17 cellular contexts compared by ENCODE assay signal in the genomic region with DNA sequence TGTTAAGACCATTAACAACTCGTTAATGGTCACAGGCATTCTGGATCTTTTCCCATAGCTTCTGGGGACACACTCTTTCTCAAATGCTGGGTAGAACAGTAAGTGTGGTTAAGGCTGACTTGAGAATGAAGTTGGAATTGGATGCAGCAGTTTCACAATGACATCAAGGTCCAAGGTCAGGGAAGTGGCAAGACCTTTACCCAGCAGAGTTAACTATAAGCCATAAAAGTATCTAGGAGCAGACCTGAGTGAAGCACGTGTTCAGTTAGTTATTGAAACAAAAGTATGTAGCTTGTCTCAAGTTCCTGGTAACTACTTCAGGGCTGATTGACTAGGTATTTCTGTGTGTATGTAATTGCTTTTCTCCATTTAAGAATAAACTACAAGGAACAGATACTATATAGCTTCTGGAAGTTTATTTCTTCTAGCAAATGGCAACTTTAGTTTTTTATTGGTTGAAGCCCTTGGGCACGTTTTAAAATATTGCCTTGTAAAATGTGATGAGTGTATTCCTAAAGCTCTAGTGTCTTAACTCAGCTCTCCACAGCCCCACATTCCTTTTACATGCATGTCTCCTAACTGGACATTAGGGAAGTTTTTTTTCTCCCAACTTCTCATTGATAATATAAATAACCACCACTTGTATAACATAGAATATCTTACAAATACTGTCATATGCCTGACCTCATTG.
DNase-seq lines count a peak whose midpoint lies in the region; ATAC-seq and TF ChIP-seq lines count a peak whose summit lies in the region.
"Had no signal": no experiment of that assay in that cellular context is flagged by ENCODE, and none has a peak within 500 bp of the region (broad histone marks: within the 10 kb centered on the region; RNA-seq: fewer than 3 reads in every experiment).

No MANE protein-coding gene starts in this region.

- peak overlapping the region; percentile 56 for H4K91ac ChIP-seq in mesenchymal stem cell (ENCODE audit: low read length)

- H3K23ac ChIP-seq in mesenchymal stem cell (ENCODE audit: low read length in 2 of 2) = no peak overlapping the region

- no peak overlapping the region for H3K9ac ChIP-seq in mesenchymal stem cell (ENCODE audit: low read length)

- H2BK5ac ChIP-seq in mesenchymal stem cell (ENCODE audit: low read depth, low read length, poor library complexity, severe bottlenecking) = peak overlapping the region; percentile 35

- no peak for TF ChIP-seq CTCF in left ventricle myocardium inferior (IDR thresholded peaks at IDR 0.05; ENCODE audit: borderline replicate concordance)
- TF ChIP-seq CTCF in cardiac fibroblast (IDR thresholded peaks at IDR 0.05; ENCODE audit: low read depth, low read length) = no peak
- TF ChIP-seq CTCF in uterus (IDR thresholded peaks at IDR 0.05) = no peak

- no peak overlapping the region for H2BK120ac ChIP-seq in mesenchymal stem cell (ENCODE audit: low read depth, low read length)

- no peak overlapping the region for H3K4me3 ChIP-seq in left ventricle myocardium inferior
- no peak overlapping the region for H3K4me3 ChIP-seq in cardiac fibroblast (replicated peaks in 1 of 2; ENCODE audit: low read depth in 2 of 2, low read length in 2 of 2)
- no peak overlapping the region for H3K4me3 ChIP-seq in mesenchymal stem cell (ENCODE audit: insufficient read depth in 1 of 2, low read depth in 1 of 2, low read length in 2 of 2)
- H3K4me3 ChIP-seq in uterus = no peak overlapping the region
- no peak overlapping the region for H3K4me3 ChIP-seq in aorta (ENCODE audit: low read length in 2 of 2)
- H3K4me3 ChIP-seq: spleen, upper lobe of left lung had no signal

- no peak for TF ChIP-seq POLR2A in uterus (IDR thresholded peaks at IDR 0.05)

- DNase-seq in left ventricle myocardium inferior (no peak), left cardiac atrium (no peak), cardiac fibroblast (ENCODE audit: low read depth in 2 of 2) (peak; percentile 22 to 29), mesenchymal stem cell (peak; percentile 70), uterus (no peak), aorta (no peak), NAMALWA (ENCODE audit: low spot score) (no peak)
- DNase-seq: amygdala, DND-41, endodermal cell, MM.1S, naive B cell, NCI-H524, SHP77 treated with DMSO at 0.1 percent for 48 hours, spleen, upper lobe of left lung had no signal

- H3K27me3 ChIP-seq in left ventricle myocardium inferior (ENCODE audit: low read depth) = no peaks in the 10 kb centered on the region
- no peaks in the 10 kb centered on the region for H3K27me3 ChIP-seq in mesenchymal stem cell (ENCODE audit: control insufficient read depth in 1 of 2, insufficient read depth in 1 of 2, low read length in 2 of 2)
- H3K27me3 ChIP-seq in uterus = no peaks in the 10 kb centered on the region
- no peaks in the 10 kb centered on the region for H3K27me3 ChIP-seq in aorta (ENCODE audit: control insufficient read depth in 1 of 2, insufficient read depth in 2 of 2, low read length in 1 of 2)
- H3K27me3 ChIP-seq: spleen, upper lobe of left lung had no signal

- no peak overlapping the region for H4K8ac ChIP-seq in mesenchymal stem cell (ENCODE audit: low read length)

- H3K4me2 ChIP-seq in mesenchymal stem cell (ENCODE audit: low read length, poor library complexity, severe bottlenecking) = no peak overlapping the region

- peak overlapping the region; percentile 75 to 93 for H3K18ac ChIP-seq in mesenchymal stem cell (ENCODE audit: low read depth in 1 of 2, low read length in 2 of 2)

- H3K36me3 ChIP-seq in left ventricle myocardium inferior (no peaks in the 10 kb centered on the region), mesenchymal stem cell (ENCODE audit: control insufficient read depth in 1 of 2, insufficient read depth in 2 of 2, low read depth in 1 of 2, low read length in 2 of 2) (no peaks in the 10 kb centered on the region), uterus (no peaks in the 10 kb centered on the region), aorta (ENCODE audit: control insufficient read depth in 1 of 2, insufficient read depth in 2 of 2, low read length in 1 of 2) (no peaks in the 10 kb centered on the region)
- H3K36me3 ChIP-seq: spleen, upper lobe of left lung had no signal

- H3K4me1 ChIP-seq in left ventricle myocardium inferior = no peaks in the 10 kb centered on the region
- no peaks in the 10 kb centered on the region for H3K4me1 ChIP-seq in mesenchymal stem cell (ENCODE audit: control insufficient read depth, insufficient read depth, low read depth, low read length)
- peaks cover 0 to 13% of the 10 kb centered on the region in 2 donors for H3K4me1 ChIP-seq in uterus
- H3K4me1 ChIP-seq in aorta (ENCODE audit: control insufficient read depth in 1 of 2, insufficient read depth in 2 of 2, low read length in 2 of 2) = no peaks in the 10 kb centered on the region

- no peak overlapping the region for H2AK5ac ChIP-seq in mesenchymal stem cell (ENCODE audit: low read length, severe bottlenecking)

- H3K79me1 ChIP-seq in mesenchymal stem cell (replicated peaks; ENCODE audit: low read length, poor library complexity, severe bottlenecking) = no peaks in the 10 kb centered on the region

- H2BK15ac ChIP-seq in mesenchymal stem cell (ENCODE audit: low read depth, poor library complexity, severe bottlenecking) = no peak overlapping the region

- H3K27ac ChIP-seq in left ventricle myocardium inferior (replicated peaks) (peak overlapping the region; percentile 11), mesenchymal stem cell (ENCODE audit: low read length, poor library complexity, severe bottlenecking) (peak overlapping the region; percentile 92), uterus (peak overlapping the region; percentile 37 to 42), aorta (ENCODE audit: low read depth in 1 of 2, low read length in 2 of 2) (no peak overlapping the region)
- H3K27ac ChIP-seq: spleen, upper lobe of left lung had no signal

- H2AFZ ChIP-seq in mesenchymal stem cell (ENCODE audit: low read depth, low read length) = no peak overlapping the region

- no peak overlapping the region for H3K14ac ChIP-seq in mesenchymal stem cell (ENCODE audit: low read length in 2 of 2)

- intact Hi-C loops in left ventricle myocardium inferior (cut with micrococcal nuclease) (no loop called here), left cardiac atrium (cut with DNase I) (no loop called here), uterus (cut with DNase I; ENCODE audit: low total_unique reads) (no loop called here), aorta (cut with DNase I) (no loop called here)

- ATAC-seq in left cardiac atrium (no peak), aorta (ENCODE audit: low FRiP score) (no peak), HG02852 (IDR thresholded peaks at IDR 0.05; ENCODE audit: unreplicated experiment) (no peak)

- H2BK12ac ChIP-seq in mesenchymal stem cell (ENCODE audit: low read length in 2 of 2) = peak overlapping the region; percentile 28 to 77

- peak overlapping the region in 1 of 2 experiments; percentile 86 for H3K4ac ChIP-seq in mesenchymal stem cell (ENCODE audit: low read depth in 1 of 2, low read length in 2 of 2)

- H3K9me3 ChIP-seq in left ventricle myocardium inferior (replicated peaks) (peaks cover 15% of the 10 kb centered on the region), mesenchymal stem cell (ENCODE audit: control insufficient read depth, low read length) (peaks cover 20% of the 10 kb centered on the region), uterus (peaks cover 0 to 9% of the 10 kb centered on the region in 2 donors), aorta (ENCODE audit: control insufficient read depth, low read length) (no peaks in the 10 kb centered on the region)
- H3K9me3 ChIP-seq: upper lobe of left lung had no signal

- 0% methylated on average over 1 of the region's 3 CpGs for WGBS in mesenchymal stem cell
- 73 to 83% methylated on average over 3 of the region's 3 CpGs for WGBS in aorta, 2 donors

Comparison
In these comparisons a context has a peak if more than half of its experiments do, and no peak if none do; other contexts are left out.
1. DNase-seq: peak in cardiac fibroblast (2 of 2) and mesenchymal stem cell (single experiment); none in left ventricle myocardium inferior (single experiment), left cardiac atrium (single experiment), uterus (0 of 2), aorta (0 of 2) and NAMALWA (single experiment).
2. H3K27ac ChIP-seq: peak in left ventricle myocardium inferior (single experiment), mesenchymal stem cell (single experiment) and uterus (2 of 2); none in aorta (0 of 2).